8 cellular contexts compared by ENCODE assay signal in the genomic region with DNA sequence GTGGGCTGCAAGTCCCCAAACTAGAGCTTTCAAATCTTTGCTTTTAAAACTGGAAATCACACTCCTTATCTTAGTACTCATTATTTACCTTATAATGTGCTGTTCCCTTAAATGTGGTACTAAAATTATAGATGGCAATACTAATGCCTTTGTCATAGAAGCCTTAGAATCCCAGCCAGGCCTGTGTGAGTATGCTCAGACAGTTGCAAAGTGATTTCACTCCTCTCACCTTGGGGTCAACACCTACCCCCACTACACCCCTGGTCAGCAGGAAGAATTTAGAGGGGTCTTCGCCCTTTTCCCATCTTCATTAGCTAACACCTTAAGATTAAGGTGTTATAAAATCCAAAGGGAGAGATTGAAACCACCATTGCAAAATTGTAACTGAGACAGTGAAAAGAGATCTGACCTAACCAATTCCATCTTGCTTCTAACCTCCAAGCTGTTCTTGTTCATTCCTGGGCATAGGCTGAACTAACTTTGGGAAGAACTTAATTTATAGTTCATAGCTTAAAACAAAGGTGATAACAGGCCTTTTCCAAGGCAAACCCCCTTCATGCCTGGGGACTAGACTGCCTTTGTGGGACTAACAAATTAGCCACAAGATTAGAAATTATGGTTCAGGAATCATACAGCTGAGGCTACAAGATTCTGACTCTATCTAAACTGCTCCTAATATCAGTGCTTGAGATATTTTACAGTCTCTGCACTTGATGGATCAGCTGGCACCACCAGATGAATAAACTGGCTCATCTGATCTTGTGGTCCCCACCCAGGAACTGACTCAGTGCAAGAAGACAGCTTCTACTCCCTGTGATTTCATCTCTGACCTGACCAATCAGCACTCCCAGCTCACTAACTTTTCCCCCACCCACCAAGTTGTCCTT. TPM values are rescaled to one million over a fixed set of nuclear protein-coding genes. Genes with fewer than 3 reads are reported as not detected.
DNase-seq lines count a peak whose midpoint lies in the region; ATAC-seq and TF ChIP-seq lines count a peak whose summit lies in the region.

No MANE protein-coding gene starts in this region.

- no peaks in the 10 kb centered on the region for H3K4me1 ChIP-seq in SJCRH30

- no peaks in the 10 kb centered on the region for H3K9me3 ChIP-seq in SJCRH30 (replicated peaks)

- H3K27ac ChIP-seq in SJCRH30: no peak overlapping the region

- ATAC-seq in activated naive CD8-positive, alpha-beta T cell treated with anti-CD3 and anti-CD28 coated beads, Interleukin-2, amount 10 ng/mL, durations not matched to agents 7 days and 5 days (ENCODE audit: low read depth): no peak
- ATAC-seq in HG02571 (IDR thresholded peaks at IDR 0.05; ENCODE audit: unreplicated experiment) (no peak), HG03439 (IDR thresholded peaks at IDR 0.05; ENCODE audit: unreplicated experiment) (no peak), HG02588 (IDR thresholded peaks at IDR 0.05; ENCODE audit: unreplicated experiment) (no peak)

- POLR2A ChIA-PET in activated naive CD8-positive, alpha-beta T cell treated with anti-CD3 and anti-CD28 coated beads, Interleukin-2, amount 10 ng/mL, durations not matched to agents 7 days and 5 days (lab: Charles Lee): interaction anchor here (0.7 to 1.1 kb wide), 3 partner anchors 9 to 317 kb away, joined by 3 to 8 read pairs (median 3); no protein-coding TSS in a partner anchor

- peaks cover 11% of the 10 kb centered on the region for H3K36me3 Mint-ChIP-seq in activated naive CD8-positive, alpha-beta T cell treated with anti-CD3 and anti-CD28 coated beads, Interleukin-2, amount 10 ng/mL, durations not matched to agents 7 days and 5 days
- no peaks in the 10 kb centered on the region for H3K36me3 Mint-ChIP-seq in mesothelial cell of epicardium

- H3K4me3 Mint-ChIP-seq in activated naive CD8-positive, alpha-beta T cell treated with anti-CD3 and anti-CD28 coated beads, Interleukin-2, amount 10 ng/mL, durations not matched to agents 7 days and 5 days: peak overlapping the region; percentile 1
- H3K4me3 Mint-ChIP-seq in mesothelial cell of epicardium: no peak overlapping the region

- no peak overlapping the region for H3K4me3 ChIP-seq in SJCRH30

- no peaks in the 10 kb centered on the region for H3K36me3 ChIP-seq in SJCRH30

- no peaks in the 10 kb centered on the region for H3K27me3 ChIP-seq in SJCRH30

- H3K27me3 Mint-ChIP-seq in activated naive CD8-positive, alpha-beta T cell treated with anti-CD3 and anti-CD28 coated beads, Interleukin-2, amount 10 ng/mL, durations not matched to agents 7 days and 5 days: no peaks in the 10 kb centered on the region
- H3K27me3 Mint-ChIP-seq in mesothelial cell of epicardium (ENCODE audit: low read depth): no peaks in the 10 kb centered on the region

- H3K9me3 Mint-ChIP-seq in activated naive CD8-positive, alpha-beta T cell treated with anti-CD3 and anti-CD28 coated beads, Interleukin-2, amount 10 ng/mL, durations not matched to agents 7 days and 5 days: peaks cover 2% of the 10 kb centered on the region
- H3K9me3 Mint-ChIP-seq in mesothelial cell of epicardium: peaks cover 7% of the 10 kb centered on the region

- H3K27ac Mint-ChIP-seq in activated naive CD8-positive, alpha-beta T cell treated with anti-CD3 and anti-CD28 coated beads, Interleukin-2, amount 10 ng/mL, durations not matched to agents 7 days and 5 days: no peak overlapping the region
- H3K27ac Mint-ChIP-seq in mesothelial cell of epicardium: peak overlapping the region; percentile 16

- TF ChIP-seq CTCF in mesothelial cell of epicardium (IDR thresholded peaks at IDR 0.05; ENCODE audit: unreplicated experiment): no peak

- H3K4me1 Mint-ChIP-seq in activated naive CD8-positive, alpha-beta T cell treated with anti-CD3 and anti-CD28 coated beads, Interleukin-2, amount 10 ng/mL, durations not matched to agents 7 days and 5 days: peaks cover 17% of the 10 kb centered on the region
- H3K4me1 Mint-ChIP-seq in mesothelial cell of epicardium: peaks cover 12% of the 10 kb centered on the region

- DNase-seq in A172 (ENCODE audit: low spot score): peak; percentile 96
- DNase-seq in SJCRH30: peak; percentile 13 to 33
- DNase-seq in activated naive CD8-positive, alpha-beta T cell treated with anti-CD3 and anti-CD28 coated beads, Interleukin-2, amount 10 ng/mL, durations not matched to agents 7 days and 5 days: no peak
- no peak for DNase-seq in mesothelial cell of epicardium (ENCODE audit: low spot score in 2 of 2, unreplicated experiment in 2 of 2)
- no peak for DNase-seq in hypothalamus (lab: John Stamatoyannopoulos, UW)

RNA-seq across cellular contexts. Expression of gene MRPL17, which starts 10.4 kb away (rescaled TPM):
- 121 and 417 TPM in 2 replicates for total RNA-seq in A172 (2014; rRNA removed; shearing (Covaris generic))
- 44.2 and 45.5 TPM in 2 replicates for total RNA-seq in SJCRH30 (2014; rRNA removed; shearing (Covaris generic))
- total RNA-seq in activated naive CD8-positive, alpha-beta T cell treated with anti-CD3 and anti-CD28 coated beads, Interleukin-2, amount 10 ng/mL, durations not matched to agents 7 days and 5 days: 10 to 100 TPM; 50.9 to 51.4 TPM
- 41.6 to 45.3 TPM (median 42.7 TPM) in 3 replicates for total RNA-seq in mesothelial cell of epicardium

RNA-seq across cellular contexts. Expression of gene DCHS1, which starts 38.0 kb away (rescaled TPM):
- 2.3 and 3.8 TPM in 2 replicates for total RNA-seq in A172 (2014; rRNA removed; shearing (Covaris generic))
- total RNA-seq in SJCRH30 (2014; rRNA removed; shearing (Covaris generic)): 9.5 and 9.6 TPM in 2 replicates
- total RNA-seq in activated naive CD8-positive, alpha-beta T cell treated with anti-CD3 and anti-CD28 coated beads, Interleukin-2, amount 10 ng/mL, durations not matched to agents 7 days and 5 days: 1 to 10 TPM; 2.1 to 2.5 TPM
- total RNA-seq in mesothelial cell of epicardium: 75.9 to 81.2 TPM (median 77.3 TPM) in 3 replicates

Comparison
In these comparisons a context has a peak if more than half of its experiments do, and no peak if none do; other contexts are left out.
1. DNase-seq: peak in A172 (single experiment) and SJCRH30 (2 of 2); none in activated naive CD8-positive, alpha-beta T cell treated with anti-CD3 and anti-CD28 coated beads, Interleukin-2, amount 10 ng/mL, durations not matched to agents 7 days and 5 days (single experiment), mesothelial cell of epicardium (0 of 2) and hypothalamus (0 of 51).